In genomic region chr5:88952996-88953643, GRCh38 we compare ENCODE assay signal across 17 cellular contexts.
DNase-seq lines count a peak whose midpoint lies in the region; TF ChIP-seq lines count a peak whose summit lies in the region.
"Had no signal": no experiment of that assay in that cellular context is flagged by ENCODE, and none has a peak within 500 bp of the region (broad histone marks: within the 10 kb centered on the region; RNA-seq: fewer than 3 reads in every experiment).

No MANE protein-coding gene starts in this region.

- no peak for TF ChIP-seq EP300 in SK-N-SH (IDR thresholded peaks at IDR 0.05; ENCODE audit: borderline replicate concordance in 1 of 2, low read depth in 1 of 2, low read length in 1 of 2)

- no peak for TF ChIP-seq CTCF in tibial artery (IDR thresholded peaks at IDR 0.05)
- TF ChIP-seq CTCF in GM10248 (IDR thresholded peaks at IDR 0.05; ENCODE audit: control extremely low read depth, extremely low read depth, low read depth, missing control alignments), result no peak
- TF ChIP-seq CTCF in SK-N-SH (IDR thresholded peaks at IDR 0.05), result no peak

- no peak for TF ChIP-seq RAD21 in SK-N-SH (IDR thresholded peaks at IDR 0.05; ENCODE audit: low read length)

- H3K4me3 ChIP-seq in tibial artery (no peak overlapping the region), SK-N-SH (ENCODE audit: low read depth in 2 of 2, low read length in 1 of 2) (no peak overlapping the region)
- H3K4me3 ChIP-seq: adrenal gland, heart left ventricle had no signal

- no peak overlapping the region for H3K9ac ChIP-seq in SK-N-SH
- H3K9ac ChIP-seq: KMS-11 had no signal

- no peaks in the 10 kb centered on the region for H3K9me2 ChIP-seq in SK-N-SH

- CTCF ChIA-PET in GM10248 (lab: Yijun Ruan, JAX) (interaction anchor here (1.1 kb wide), 2 partner anchors 23 to 168 kb away, joined by 3 read pairs; no protein-coding TSS in a partner anchor), SK-N-SH (lab: Yijun Ruan, JAX) (interaction anchor here (0.9 kb wide), 1 partner anchor 10 kb away, joined by 3 read pairs; no protein-coding TSS in a partner anchor)

- H3K27me3 ChIP-seq in tibial artery (no peaks in the 10 kb centered on the region), SK-N-SH (ENCODE audit: insufficient read depth) (no peaks in the 10 kb centered on the region)
- H3K27me3 ChIP-seq: adrenal gland, heart left ventricle had no signal

- no peak overlapping the region for H3K4me2 ChIP-seq in SK-N-SH
- H3K4me2 ChIP-seq: KMS-11 had no signal

- DNase-seq in DMS 273 (lab: John Stamatoyannopoulos, UW; ENCODE audit: unreplicated experiment), result peak; percentile 16
- no peak for DNase-seq in DMS 273 treated with DMSO at 0.1 percent for 48 hours (lab: John Stamatoyannopoulos, UW)
- DNase-seq in NCI-H187 (lab: John Stamatoyannopoulos, UW), result peak; percentile 20 to 59
- DNase-seq in SHP77 treated with DMSO at 0.1 percent for 48 hours (lab: John Stamatoyannopoulos, UW), result peak; percentile 85
- DNase-seq in tibial artery, result no peak
- DNase-seq in kidney glomerular epithelial cell (lab: John Stamatoyannopoulos, UW), result no peak
- no peak for DNase-seq in GM10248 (ENCODE audit: extremely low spot score)
- DNase-seq in SK-N-SH, result no peak
- DNase-seq: activated CD4-positive, alpha-beta T cell treated with anti-CD3 and anti-CD28 coated beads, Interleukin-2, amount 50 U/mL, for 4 hours; adrenal gland; heart left ventricle; natural killer cell; stimulated activated CD4-positive, alpha-beta T cell treated with anti-CD3 and anti-CD28 coated beads, Interleukin-4, amount 100 ng/mL, for 4 hours; stimulated activated naive CD4-positive, alpha-beta T cell had no signal

- H3F3A ChIP-seq in SK-N-SH (replicated peaks; ENCODE audit: insufficient read depth), result no peaks in the 10 kb centered on the region

- 68% methylated on average over 5 of the region's 5 CpGs for WGBS in SK-N-SH (ENCODE audit: low lambda C conversion rate)

- H3K27ac ChIP-seq in tibial artery, result peak overlapping the region; percentile 5 to 46
- H3K27ac ChIP-seq in SK-N-SH (ENCODE audit: low read depth in 2 of 2, low read length in 1 of 2), result no peak overlapping the region
- H3K27ac ChIP-seq: 22Rv1, adrenal gland, heart left ventricle, KMS-11, RWPE1 had no signal

- no peak overlapping the region for H2AFZ ChIP-seq in SK-N-SH (ENCODE audit: low read depth)

- H3K9me3 ChIP-seq in tibial artery (no peaks in the 10 kb centered on the region), SK-N-SH (no peaks in the 10 kb centered on the region)
- H3K9me3 ChIP-seq: adrenal gland, heart left ventricle had no signal

- H3K36me3 ChIP-seq in tibial artery, result no peaks in the 10 kb centered on the region
- no peaks in the 10 kb centered on the region for H3K36me3 ChIP-seq in SK-N-SH (replicated peaks in 1 of 2; ENCODE audit: control insufficient read depth in 1 of 2, insufficient read depth in 2 of 2, low read length in 1 of 2)
- H3K36me3 ChIP-seq: adrenal gland, heart left ventricle had no signal

- no peaks in the 10 kb centered on the region for H3K79me2 ChIP-seq in SK-N-SH (ENCODE audit: insufficient read depth)

- peaks cover 0 to 53% (median 5%) of the 10 kb centered on the region in 4 donors for H3K4me1 ChIP-seq in tibial artery
- no peaks in the 10 kb centered on the region; a peak in 1 of 4 replicates for H3K4me1 ChIP-seq in SK-N-SH (ENCODE audit: control insufficient read depth in 1 of 2, insufficient read depth in 2 of 2, low read depth in 1 of 2, low read length in 1 of 2)
- H3K4me1 ChIP-seq: adrenal gland had no signal

- no peaks in the 10 kb centered on the region for H4K20me1 ChIP-seq in SK-N-SH (ENCODE audit: insufficient read depth)

- intact Hi-C loops in tibial artery (cut with DNase I; ENCODE audit: low total_unique reads), result no loop called here

- POLR2A ChIA-PET in GM10248 (lab: Yijun Ruan, JAX) (no interaction called here), SK-N-SH (lab: Yijun Ruan, JAX) (no interaction called here)

TF ChIP-seq in SK-N-SH, 30 proteins besides CTCF, POLR2A, EP300 and RAD21 (continues in another document):
- TF ChIP-seq FOXM1 (IDR thresholded peaks at IDR 0.05; ENCODE audit: low read depth), result no peak
- no peak for TF ChIP-seq NFIC (IDR thresholded peaks at IDR 0.05; ENCODE audit: borderline replicate concordance)
- no peak for TF ChIP-seq FOXJ3 (CRISPR knock-in tag; IDR thresholded peaks at IDR 0.05)
- no peak for TF ChIP-seq RXRA (IDR thresholded peaks at IDR 0.05; ENCODE audit: borderline replicate concordance, low read depth)
- TF ChIP-seq USF2 (IDR thresholded peaks at IDR 0.05; ENCODE audit: borderline replicate concordance, low read depth, low read length), result no peak
- no peak for TF ChIP-seq SMC3 (IDR thresholded peaks at IDR 0.05; ENCODE audit: low read depth, low read length)
- no peak for TF ChIP-seq GABPA (IDR thresholded peaks at IDR 0.05; ENCODE audit: low read depth)
- no peak for TF ChIP-seq RFX5 (IDR thresholded peaks at IDR 0.05; ENCODE audit: low read length)
- TF ChIP-seq USF1 (IDR thresholded peaks at IDR 0.05; ENCODE audit: borderline replicate concordance, low read depth), result no peak
- TF ChIP-seq ELF1 (IDR thresholded peaks at IDR 0.05), result no peak
- no peak for TF ChIP-seq POLR2AphosphoS5 (IDR thresholded peaks at IDR 0.05; ENCODE audit: low read depth, low read length)
- TF ChIP-seq NRF1 (IDR thresholded peaks at IDR 0.05; ENCODE audit: low read depth, low read length), result no peak
- TF ChIP-seq JUND (IDR thresholded peaks at IDR 0.05), result no peak
- TF ChIP-seq TEAD4 (IDR thresholded peaks at IDR 0.05; ENCODE audit: borderline replicate concordance, insufficient read depth), result no peak
- no peak for TF ChIP-seq PBX3 (IDR thresholded peaks at IDR 0.05)
- TF ChIP-seq GATA2 (CRISPR knock-in tag; IDR thresholded peaks at IDR 0.05), result no peak
- no peak for TF ChIP-seq REST (IDR thresholded peaks at IDR 0.05; ENCODE audit: low read depth, low read length)
- no peak for TF ChIP-seq MEF2A (IDR thresholded peaks at IDR 0.05; ENCODE audit: borderline replicate concordance, low read depth)

Comparison
In these comparisons a context has a peak if more than half of its experiments do, and no peak if none do; other contexts are left out.
1. DNase-seq: peak in DMS 273 (single experiment), NCI-H187 (2 of 2) and SHP77 treated with DMSO at 0.1 percent for 48 hours (single experiment); none in DMS 273 treated with DMSO at 0.1 percent for 48 hours (single experiment), tibial artery (0 of 2), kidney glomerular epithelial cell (single experiment), GM10248 (single experiment) and SK-N-SH (single experiment).
2. H3K27ac ChIP-seq: peak in tibial artery (2 of 2); none in SK-N-SH (0 of 2).